Comparison of ENCODE assay signal across 7 cellular contexts in the genomic region with DNA sequence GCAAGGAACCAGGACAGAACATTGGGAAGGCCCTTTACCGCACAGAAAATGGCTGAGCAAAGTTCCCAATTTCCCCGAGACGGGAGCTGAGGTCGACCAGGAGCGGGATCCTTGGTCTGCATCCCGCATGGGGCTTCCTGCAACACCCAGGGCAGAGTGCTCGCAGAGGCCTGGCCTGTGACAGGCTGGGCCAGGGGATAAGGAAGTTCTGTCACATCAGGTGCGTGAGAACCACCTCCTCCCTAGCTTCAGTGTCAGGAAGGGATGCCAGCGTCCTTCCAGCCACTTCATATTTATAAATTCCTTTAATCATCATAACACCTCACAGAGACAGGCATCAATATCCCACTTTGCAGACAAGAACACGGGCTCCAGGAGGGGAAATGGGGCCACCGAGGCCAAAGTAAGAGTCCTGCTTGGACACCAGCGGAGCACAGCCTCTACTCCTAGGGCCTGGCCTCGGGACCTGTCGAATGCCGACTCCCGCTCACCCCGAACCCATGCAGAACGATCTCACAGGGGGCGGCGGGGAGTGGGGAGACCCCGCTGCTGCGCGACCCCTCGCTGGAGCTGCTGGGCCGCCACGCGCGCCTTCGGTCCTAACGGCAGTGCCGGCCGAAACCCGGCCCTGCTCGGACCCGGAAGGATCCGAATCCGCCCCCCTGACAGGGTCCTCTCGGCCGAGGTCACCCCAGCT. TPM values are rescaled to one million over a fixed set of nuclear protein-coding genes. Genes with fewer than 3 reads are reported as not detected.
DNase-seq lines count a peak whose midpoint lies in the region; ATAC-seq and TF ChIP-seq lines count a peak whose summit lies in the region.

No MANE protein-coding gene starts in this region.

- no peak for TF ChIP-seq CTCF in heart left ventricle (IDR thresholded peaks at IDR 0.05)
- no peak for TF ChIP-seq CTCF in retinal pigment epithelial cell (conservative IDR thresholded peaks at IDR 0.05; ENCODE audit: low read depth, low read length)

- no peaks in the 10 kb centered on the region for H3K9me3 Mint-ChIP-seq in activated T-helper 2 cell treated with anti-CD3 and anti-CD28 coated beads, Interferon-gamma antibody, Interleukin-2, Interleukin-4, amounts not matched to agents 10 μg/mL and 5 μg/mL and 100 μg/mL, durations not matched to agents 14 hours and 24 hours and 36 hours

- no peak for DNase-seq in activated T-helper 2 cell treated with anti-CD3 and anti-CD28 coated beads, Interferon-gamma antibody, Interleukin-2, Interleukin-4, amounts not matched to agents 10 μg/mL and 5 μg/mL and 100 μg/mL, durations not matched to agents 14 hours and 24 hours and 36 hours (ENCODE audit: low spot score)
- peak in 2 of 5 donors; percentile 46 to 54 for DNase-seq in heart left ventricle
- no peak for DNase-seq in retinal pigment epithelial cell (ENCODE audit: low read depth)
- no peak for DNase-seq in activated gamma-delta T cell (lab: John Stamatoyannopoulos, UW)
- no peak for DNase-seq in activated CD4-positive, alpha-beta T cell treated with anti-CD3 and anti-CD28 coated beads for 1 hour

- H3K36me3 ChIP-seq in heart left ventricle: peaks cover 0 to 60% (median 52%) of the 10 kb centered on the region in 9 donors

- 1 to 4% (median 3%) methylated on average over 15 to 39 of the region's 39 CpGs for WGBS in heart left ventricle, 4 donors

- intact Hi-C loops in activated T-helper 2 cell treated with anti-CD3 and anti-CD28 coated beads, Interferon-gamma antibody, Interleukin-2, Interleukin-4, amounts not matched to agents 10 μg/mL and 5 μg/mL and 100 μg/mL, durations not matched to agents 14 hours and 24 hours and 36 hours (cut with micrococcal nuclease): loop anchor here (1.0 to 5.0 kb wide), 6 partner anchors 30 to 611 kb away; a partner anchor contains a TSS
- intact Hi-C loops in heart left ventricle (cut with DNase I): loop anchor here in 9 of 10 donors (1.0 to 10.0 kb wide), 12 partner anchors 30 to 308 kb away; a partner anchor contains a TSS

- peaks cover 73% of the 10 kb centered on the region for H3K36me3 Mint-ChIP-seq in activated T-helper 2 cell treated with anti-CD3 and anti-CD28 coated beads, Interferon-gamma antibody, Interleukin-2, Interleukin-4, amounts not matched to agents 10 μg/mL and 5 μg/mL and 100 μg/mL, durations not matched to agents 14 hours and 24 hours and 36 hours (ENCODE audit: low read depth)

- H3K27ac Mint-ChIP-seq in activated T-helper 2 cell treated with anti-CD3 and anti-CD28 coated beads, Interferon-gamma antibody, Interleukin-2, Interleukin-4, amounts not matched to agents 10 μg/mL and 5 μg/mL and 100 μg/mL, durations not matched to agents 14 hours and 24 hours and 36 hours: peak overlapping the region; percentile 95

- no peaks in the 10 kb centered on the region for H3K9me3 ChIP-seq in heart left ventricle

- no peaks in the 10 kb centered on the region for H3K27me3 ChIP-seq in heart left ventricle

- H3K4me1 Mint-ChIP-seq in activated T-helper 2 cell treated with anti-CD3 and anti-CD28 coated beads, Interferon-gamma antibody, Interleukin-2, Interleukin-4, amounts not matched to agents 10 μg/mL and 5 μg/mL and 100 μg/mL, durations not matched to agents 14 hours and 24 hours and 36 hours (ENCODE audit: low read depth): peaks cover 33% of the 10 kb centered on the region

- ATAC-seq in GM18517 (IDR thresholded peaks at IDR 0.05; ENCODE audit: unreplicated experiment): peak; percentile 30
- peak; percentile 1 for ATAC-seq in HG03460 (IDR thresholded peaks at IDR 0.05; ENCODE audit: unreplicated experiment)
- ATAC-seq in heart left ventricle: peak in 2 of 4 donors; percentile 0 to 25

- TF ChIP-seq POLR2A in heart left ventricle (IDR thresholded peaks at IDR 0.05): no peak

- H3K4me3 Mint-ChIP-seq in activated T-helper 2 cell treated with anti-CD3 and anti-CD28 coated beads, Interferon-gamma antibody, Interleukin-2, Interleukin-4, amounts not matched to agents 10 μg/mL and 5 μg/mL and 100 μg/mL, durations not matched to agents 14 hours and 24 hours and 36 hours (ENCODE audit: low read depth): peak overlapping the region; percentile 100

- no peaks in the 10 kb centered on the region for H3K27me3 Mint-ChIP-seq in activated T-helper 2 cell treated with anti-CD3 and anti-CD28 coated beads, Interferon-gamma antibody, Interleukin-2, Interleukin-4, amounts not matched to agents 10 μg/mL and 5 μg/mL and 100 μg/mL, durations not matched to agents 14 hours and 24 hours and 36 hours (ENCODE audit: low read depth)

- H3K4me1 ChIP-seq in heart left ventricle: peaks cover 19 to 64% (median 38%) of the 10 kb centered on the region in 12 donors

- H3K4me3 ChIP-seq in heart left ventricle: peak overlapping the region; percentile 65 to 100 (median 89)
- H3K4me3 ChIP-seq in retinal pigment epithelial cell (ENCODE audit: low read length): peak overlapping the region; percentile 92

- H3K27ac ChIP-seq in heart left ventricle: peak overlapping the region; percentile 96 to 100 (median 99)

RNA-seq across cellular contexts. Expression of a gene that starts 0.5 kb away (rescaled TPM):
- 43.7 and 46.3 TPM in 2 replicates for total RNA-seq in activated T-helper 2 cell treated with anti-CD3 and anti-CD28 coated beads, Interferon-gamma antibody, Interleukin-2, Interleukin-4, amounts not matched to agents 10 μg/mL and 5 μg/mL and 100 μg/mL, durations not matched to agents 14 hours and 24 hours and 36 hours
- total RNA-seq in heart left ventricle: 10 to 100 TPM; 16.4 to 32.2 (median 20.9) TPM
- polyA plus RNA-seq in heart left ventricle: 10 to 100 TPM; 12.9 to 28.0 TPM

RNA-seq across cellular contexts. Expression of a gene that starts 0.8 kb away (rescaled TPM):
- 109 and 110 TPM in 2 replicates for total RNA-seq in activated T-helper 2 cell treated with anti-CD3 and anti-CD28 coated beads, Interferon-gamma antibody, Interleukin-2, Interleukin-4, amounts not matched to agents 10 μg/mL and 5 μg/mL and 100 μg/mL, durations not matched to agents 14 hours and 24 hours and 36 hours
- total RNA-seq in heart left ventricle: 10 to 100 TPM; 48.7 to 94.1 (median 74.3) TPM
- polyA plus RNA-seq in heart left ventricle: 10 to 100 TPM; 32.7 to 99.5 TPM

RNA-seq across cellular contexts. Expression of a gene that starts 13.8 kb away (rescaled TPM):
- not detected in 2 replicates for total RNA-seq in activated T-helper 2 cell treated with anti-CD3 and anti-CD28 coated beads, Interferon-gamma antibody, Interleukin-2, Interleukin-4, amounts not matched to agents 10 μg/mL and 5 μg/mL and 100 μg/mL, durations not matched to agents 14 hours and 24 hours and 36 hours
- not detected for total RNA-seq in heart left ventricle
- not detected for polyA plus RNA-seq in heart left ventricle

RNA-seq across cellular contexts. Expression of a gene that starts 29.5 kb away (rescaled TPM):
- 17.0 and 17.3 TPM in 2 replicates for total RNA-seq in activated T-helper 2 cell treated with anti-CD3 and anti-CD28 coated beads, Interferon-gamma antibody, Interleukin-2, Interleukin-4, amounts not matched to agents 10 μg/mL and 5 μg/mL and 100 μg/mL, durations not matched to agents 14 hours and 24 hours and 36 hours
- total RNA-seq in heart left ventricle: 10 to 100 TPM; 21.6 to 46.5 (median 27.8) TPM
- 10 to 100 TPM; 21.2 to 23.6 TPM for polyA plus RNA-seq in heart left ventricle

RNA-seq across cellular contexts. Expression of a gene that starts 30.1 kb away (rescaled TPM):
- 255 and 258 TPM in 2 replicates for total RNA-seq in activated T-helper 2 cell treated with anti-CD3 and anti-CD28 coated beads, Interferon-gamma antibody, Interleukin-2, Interleukin-4, amounts not matched to agents 10 μg/mL and 5 μg/mL and 100 μg/mL, durations not matched to agents 14 hours and 24 hours and 36 hours
- 100 to 1,000 TPM in 2 of 9 donors, 10 to 100 TPM in 7; 75.1 to 110 (median 87.5) TPM for total RNA-seq in heart left ventricle
- 100 to 1,000 TPM; 119 to 140 TPM for polyA plus RNA-seq in heart left ventricle
